10 cellular contexts compared by ENCODE assay signal in genomic region chr3:49998326-49998725, GRCh38. TPM values are rescaled to one million over a fixed set of nuclear protein-coding genes. Genes with fewer than 3 reads are reported as not detected.
DNase-seq lines count a peak whose midpoint lies in the region; ATAC-seq and TF ChIP-seq lines count a peak whose summit lies in the region.
"Had no signal": no experiment of that assay in that cellular context is flagged by ENCODE, and none has a peak within 500 bp of the region (broad histone marks: within the 10 kb centered on the region; RNA-seq: fewer than 3 reads in every experiment).

No MANE protein-coding gene starts in this region.

- H3K27me3 ChIP-seq in kidney epithelial cell (ENCODE audit: control insufficient read depth, insufficient read depth, low read length): no peaks in the 10 kb centered on the region

- H3K36me3 ChIP-seq in kidney epithelial cell (ENCODE audit: control insufficient read depth, insufficient read depth, low read length): no peaks in the 10 kb centered on the region

- TF ChIP-seq CTCF in HFF-Myc (IDR thresholded peaks at IDR 0.05; ENCODE audit: low read depth, low read length, missing control alignments) (no peak), astrocyte of the cerebellum (IDR thresholded peaks at IDR 0.05; ENCODE audit: low read depth, low read length, missing control alignments) (no peak), kidney epithelial cell (IDR thresholded peaks at IDR 0.05; ENCODE audit: insufficient read depth, low read length, poor library complexity, severe bottlenecking) (no peak)

- peak; percentile 32 for DNase-seq in AG08395 (ENCODE audit: low spot score)
- DNase-seq in HFF-Myc (ENCODE audit: extremely low read depth, low read depth): peak; percentile 50
- peak; percentile 12 for DNase-seq in astrocyte of the cerebellum (ENCODE audit: low read depth)
- peak; percentile 18 for DNase-seq in kidney epithelial cell (ENCODE audit: low read depth)
- no peak for DNase-seq in SK-N-DZ (ENCODE audit: low spot score)
- no peak for DNase-seq in NK-92 (lab: John Stamatoyannopoulos, UW; ENCODE audit: unreplicated experiment)
- DNase-seq in occipital lobe (lab: John Stamatoyannopoulos, UW): no peak
- DNase-seq: NCI-H1930; stimulated activated CD4-positive, alpha-beta T cell treated with anti-CD3 and anti-CD28 coated beads, Interleukin-12 subunit alpha, Interleukin-12 subunit beta, amount 100 ng/mL, for 4 hours had no signal

- H3K4me3 ChIP-seq in HFF-Myc (replicated peaks; ENCODE audit: low read depth, low read length) (no peak overlapping the region), astrocyte of the cerebellum (ENCODE audit: low read depth, low read length) (no peak overlapping the region), kidney epithelial cell (ENCODE audit: low read depth, low read length) (no peak overlapping the region)

- in situ Hi-C loops in astrocyte of the cerebellum (cut with HindIII; ENCODE audit: low sequenced_read_pairs): no loop called here

- ATAC-seq in HG03457 (IDR thresholded peaks at IDR 0.05; ENCODE audit: unreplicated experiment): no peak

RNA-seq across cellular contexts. Expression of gene RBM6, which starts 58.4 kb away (rescaled TPM):
- 35.9 and 41.5 TPM in 2 replicates for total RNA-seq in kidney epithelial cell
- 50.8 and 60.1 TPM in 2 replicates for polyA plus RNA-seq in SK-N-DZ (2014; cell fraction: cytosol; rRNA removed)
- 162 and 217 TPM in 2 replicates for polyA plus RNA-seq in SK-N-DZ (2014; cell fraction: nucleus; rRNA removed)
- total RNA-seq in occipital lobe: 83.3 TPM

Comparison
In these comparisons a context has a peak if more than half of its experiments do, and no peak if none do; other contexts are left out.
1. DNase-seq: peak in AG08395 (single experiment), HFF-Myc (single experiment), astrocyte of the cerebellum (single experiment) and kidney epithelial cell (single experiment); none in SK-N-DZ (single experiment), NK-92 (single experiment) and occipital lobe (single experiment).